ENCODE assay signal across 12 cellular contexts in the genomic region with DNA sequence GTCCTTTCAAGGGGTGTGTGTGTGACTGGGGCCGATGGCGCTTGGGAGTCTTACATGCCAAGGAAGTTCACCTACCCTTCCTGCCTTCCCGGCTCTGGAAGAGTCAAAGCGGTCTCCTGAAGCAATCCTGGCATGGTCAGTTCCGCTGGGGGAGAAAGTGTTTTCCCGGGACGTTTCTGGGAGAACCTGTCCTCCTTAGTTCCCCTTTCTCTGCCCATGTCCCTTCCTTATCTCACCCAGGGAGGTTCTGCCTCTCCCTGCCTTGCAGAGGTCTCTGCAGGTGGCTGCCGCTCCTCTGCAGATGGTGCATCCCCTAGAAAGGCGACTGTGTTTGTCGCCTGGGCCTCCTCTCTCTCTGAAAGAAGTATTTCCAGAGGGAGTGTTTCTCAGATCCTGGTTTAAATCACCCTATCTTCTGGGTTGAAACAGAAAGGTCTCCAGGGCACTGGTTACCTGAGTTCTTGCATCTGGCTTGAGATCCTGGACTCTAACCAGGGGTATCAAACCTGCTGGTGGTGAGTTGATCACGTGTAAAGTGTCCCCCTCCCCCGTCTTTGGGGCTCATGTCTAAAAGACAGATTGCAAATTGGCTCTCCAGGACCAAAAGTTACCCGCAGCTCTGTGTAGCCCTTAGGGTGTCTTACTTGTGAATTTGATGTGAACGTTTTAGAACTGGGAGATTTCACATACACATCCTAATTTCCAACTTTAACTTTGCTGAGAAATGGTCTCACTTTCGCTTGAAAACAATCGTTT. TPM values are rescaled to one million over a fixed set of nuclear protein-coding genes. Genes with fewer than 3 reads are reported as not detected.
A peak's percentile ranks its signal among the peaks of the same experiment; 100 is the strongest.
DNase-seq lines count a peak whose midpoint lies in the region; ATAC-seq, FAIRE-seq and TF ChIP-seq lines count a peak whose summit lies in the region.
"Had no signal": no experiment of that assay in that cellular context is flagged by ENCODE, and none has a peak within 500 bp of the region (broad histone marks: within the 10 kb centered on the region; RNA-seq: fewer than 3 reads in every experiment).

No MANE protein-coding gene starts in this region.

- no peaks in the 10 kb centered on the region for H3K36me3 ChIP-seq in NT2/D1 (ENCODE audit: insufficient read depth, insufficient read length, low read length)
- H3K36me3 ChIP-seq in PC-9 (ENCODE audit: low read depth): no peaks in the 10 kb centered on the region
- no peaks in the 10 kb centered on the region for H3K36me3 ChIP-seq in body of pancreas (replicated peaks in 1 of 2; ENCODE audit: insufficient read depth in 1 of 2, low read depth in 2 of 2)
- H3K36me3 ChIP-seq: cardiac muscle cell had no signal

- H3F3A ChIP-seq in PC-9 (ENCODE audit: insufficient read depth, low read depth): no peaks in the 10 kb centered on the region

- no peak for ATAC-seq in body of pancreas

- H3K27ac Mint-ChIP-seq in MCF 10A (ENCODE audit: low read depth, unreplicated experiment): no peak overlapping the region

- no peaks in the 10 kb centered on the region for H3K36me3 Mint-ChIP-seq in MCF 10A (ENCODE audit: insufficient read depth, unreplicated experiment)

- H3K27me3 ChIP-seq in NT2/D1 (ENCODE audit: insufficient read depth, insufficient read length) (peaks cover 53% of the 10 kb centered on the region), dorsolateral prefrontal cortex (peaks cover 0 to 4% (median 0%) of the 10 kb centered on the region in 45 donors), PC-9 (ENCODE audit: insufficient read depth, low read depth) (peaks cover 37% of the 10 kb centered on the region), body of pancreas (no peaks in the 10 kb centered on the region)

- BruUV-seq in PC-9 (replicated peaks; lab: Mats Ljungman, UMichigan) (no TSS peak), MCF 10A (replicated peaks; lab: Mats Ljungman, UMichigan) (no TSS peak)

- DNase-seq in NT2/D1 (ENCODE audit: low read depth, low spot score) (no peak), dorsolateral prefrontal cortex (peak in 3 of 10 donors; percentile 5 to 42 (median 23)), retina (peak; percentile 16), RCC 7860 (ENCODE audit: low spot score) (no peak), PC-9 (no peak), body of pancreas (no peak), MCF 10A (ENCODE audit: unreplicated experiment) (no peak)
- DNase-seq: NCI-H748 treated with DMSO at 0.1 percent for 48 hours had no signal

- H3K27ac ChIP-seq in dorsolateral prefrontal cortex (peak overlapping the region in 39 of 59 donors; percentile 5 to 88 (median 67)), PC-9 (no peak overlapping the region), body of pancreas (no peak overlapping the region)
- H3K27ac ChIP-seq: cardiac muscle cell had no signal

- FAIRE-seq in RCC 7860 (lab: Jason Lieb, UNC): no peak
- FAIRE-seq: HTR-8/SVneo had no signal

- H4K20me1 ChIP-seq in PC-9 (ENCODE audit: insufficient read depth): no peaks in the 10 kb centered on the region

- H3K4me3 ChIP-seq in GM12875 (ENCODE audit: low read depth, low read length): peak overlapping the region; percentile 93
- no peak overlapping the region for H3K4me3 ChIP-seq in NT2/D1 (ENCODE audit: insufficient read length, low read depth)
- H3K4me3 ChIP-seq in dorsolateral prefrontal cortex: peak overlapping the region; percentile 11 to 87 (median 75)
- no peak overlapping the region for H3K4me3 ChIP-seq in PC-9
- H3K4me3 ChIP-seq in body of pancreas: no peak overlapping the region
- H3K4me3 ChIP-seq: cardiac muscle cell had no signal

- H3K9me3 Mint-ChIP-seq in MCF 10A (ENCODE audit: unreplicated experiment): no peaks in the 10 kb centered on the region

- no peak overlapping the region for H3K4me3 Mint-ChIP-seq in MCF 10A (ENCODE audit: unreplicated experiment)

- peaks cover 5% of the 10 kb centered on the region for H3K4me1 ChIP-seq in NT2/D1 (ENCODE audit: insufficient read depth, insufficient read length)
- no peaks in the 10 kb centered on the region for H3K4me1 ChIP-seq in PC-9 (replicated peaks; ENCODE audit: insufficient read depth)
- H3K4me1 ChIP-seq in body of pancreas: peaks cover 5% of the 10 kb centered on the region

- H3K4me2 ChIP-seq in PC-9: no peak overlapping the region

- intact Hi-C loops in dorsolateral prefrontal cortex (cut with DNase I) (loop anchor here in 1 of 2 donors (5.0 kb wide), 1 partner anchor 115 kb away; no protein-coding TSS in a partner anchor), PC-9 (cut with micrococcal nuclease; ENCODE audit: unreplicated experiment) (no loop called here), body of pancreas (cut with DNase I) (no loop called here), MCF 10A (cut with micrococcal nuclease) (no loop called here)

- H3K27me3 Mint-ChIP-seq in MCF 10A (ENCODE audit: insufficient read depth, unreplicated experiment): peaks cover 47% of the 10 kb centered on the region

- POLR2A ChIA-PET in PC-9 (lab: Charles Lee; ENCODE audit: unreplicated experiment): no interaction called here
- POLR2A ChIA-PET in MCF 10A (lab: Yijun Ruan, JAX): no interaction called here

- CTCF ChIA-PET in PC-9 (lab: Charles Lee): no interaction called here
- CTCF ChIA-PET in MCF 10A (lab: Yijun Ruan, JAX): interaction anchor here (0.6 kb wide), 2 partner anchors 110 to 360 kb away, joined by 3 read pairs; no protein-coding TSS in a partner anchor

- no peak overlapping the region for H2AFZ ChIP-seq in PC-9

- 15 to 17% methylated on average over 15 to 16 of the region's 16 CpGs for WGBS in body of pancreas, 2 donors

- H3K9me3 ChIP-seq in NT2/D1 (ENCODE audit: insufficient read depth, low read length) (no peaks in the 10 kb centered on the region), PC-9 (ENCODE audit: insufficient read depth, low read depth) (no peaks in the 10 kb centered on the region), body of pancreas (no peaks in the 10 kb centered on the region)

- no peaks in the 10 kb centered on the region for H3K4me1 Mint-ChIP-seq in MCF 10A (ENCODE audit: insufficient read depth, unreplicated experiment)

- TF ChIP-seq CTCF in GM12875 (IDR thresholded peaks at IDR 0.05; ENCODE audit: borderline replicate concordance, insufficient read depth, low read depth, low read length) (no peak), dorsolateral prefrontal cortex (IDR thresholded peaks at IDR 0.05 in 54 of 56, conservative IDR thresholded peaks at IDR 0.05 in 2 of 56; ENCODE audit: low read depth in 1 of 56, partially characterized antibody in 56 of 56) (no peak), PC-9 (conservative IDR thresholded peaks at IDR 0.05) (no peak), body of pancreas (IDR thresholded peaks at IDR 0.05) (no peak), MCF 10A (IDR thresholded peaks at IDR 0.05; ENCODE audit: unreplicated experiment) (no peak)

- H3K9me2 ChIP-seq in PC-9 (ENCODE audit: insufficient read depth): no peaks in the 10 kb centered on the region

- H3K9ac ChIP-seq in NT2/D1 (ENCODE audit: insufficient read length, low read depth): peak overlapping the region; percentile 9

- no peak for TF ChIP-seq POLR2A in body of pancreas (IDR thresholded peaks at IDR 0.05)

- no peaks in the 10 kb centered on the region for H3K79me2 ChIP-seq in PC-9 (ENCODE audit: low read depth)

RNA-seq across cellular contexts. Expression of gene PRKCB, which starts 1.9 kb away (rescaled TPM):
- total RNA-seq in dorsolateral prefrontal cortex (100 to 1,000 TPM; 111 to 409 (median 291) TPM), PC-9 (2021) (not detected in 2 replicates), body of pancreas (10 to 100 TPM in 1 of 2 donors, under 1 TPM in 1; 0.33 to 10.6 TPM), MCF 10A (2022) (not detected in 2 replicates)
- total RNA-seq: pulmonary artery endothelial cell had no signal

Comparison
In these comparisons a context has a peak if more than half of its experiments do, and no peak if none do; other contexts are left out.
1. H3K4me3 ChIP-seq: peak in GM12875 (single experiment) and dorsolateral prefrontal cortex (59 of 59); none in NT2/D1 (single experiment), PC-9 (single experiment) and body of pancreas (0 of 2).
2. H3K27ac ChIP-seq: peak in dorsolateral prefrontal cortex (39 of 59); none in PC-9 (single experiment) and body of pancreas (0 of 4).
3. RNA of gene PRKCB, which starts 1.9 kb away (total RNA-seq): 111 to 409 TPM in dorsolateral prefrontal cortex; 0.33 to 10.6 TPM in body of pancreas, not detected in MCF 10A and not detected in PC-9; every median in the first group is over 4 times any median in the second.